21 cellular contexts compared by ENCODE assay signal in the genomic region with DNA sequence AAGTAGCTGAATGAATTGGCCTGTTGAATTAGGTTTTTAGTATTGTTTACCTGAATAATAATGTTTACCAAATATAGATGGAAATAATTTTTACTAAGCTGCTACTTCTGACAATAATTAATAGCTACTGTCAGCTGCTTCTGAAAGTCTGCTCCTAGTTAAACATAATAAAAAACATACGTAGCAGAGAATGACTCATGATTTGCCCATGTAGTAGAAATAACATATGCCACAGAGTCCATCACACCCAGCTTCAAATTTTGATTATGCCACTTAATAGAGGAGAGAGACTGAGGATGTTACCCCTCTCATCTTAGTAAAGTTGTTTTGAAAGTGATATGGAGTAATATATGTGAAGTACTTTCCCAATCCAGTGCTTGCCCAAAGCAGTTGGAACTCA. TPM values are rescaled to one million over a fixed set of nuclear protein-coding genes. Genes with fewer than 3 reads are reported as not detected.
DNase-seq lines count a peak whose midpoint lies in the region; ATAC-seq, FAIRE-seq and TF ChIP-seq lines count a peak whose summit lies in the region.
"Had no signal": no experiment of that assay in that cellular context is flagged by ENCODE, and none has a peak within 500 bp of the region (broad histone marks: within the 10 kb centered on the region; RNA-seq: fewer than 3 reads in every experiment).

No MANE protein-coding gene starts in this region.

- no peak for TF ChIP-seq RAD21 in A549 (conservative IDR thresholded peaks at IDR 0.05 in 1 of 2, IDR thresholded peaks at IDR 0.05 in 1 of 2)

- peak overlapping the region; percentile 24; the same call in 2 of the 3 replicates for H3K4me2 ChIP-seq in A549
- H3K4me2 ChIP-seq: BLaER1 had no signal

- no peak for TF ChIP-seq EP300 in A549 (IDR thresholded peaks at IDR 0.05)

- POLR2A ChIA-PET in A549 (lab: Yijun Ruan, JAX): no interaction called here

- no peak overlapping the region for H3K4me3 ChIP-seq in A549
- H3K4me3 ChIP-seq in fibroblast of villous mesenchyme (ENCODE audit: low read depth, low read length): no peak overlapping the region
- H3K4me3 ChIP-seq: BLaER1, sigmoid colon had no signal

- peaks cover 9% of the 10 kb centered on the region for H3K4me1 ChIP-seq in A549
- H3K4me1 ChIP-seq: BLaER1 had no signal

- H3K27ac ChIP-seq in A549: no peak overlapping the region
- H3K27ac ChIP-seq: BLaER1, brain microvascular endothelial cell, sigmoid colon had no signal

- no peak for TF ChIP-seq POLR2A in A549 (IDR thresholded peaks at IDR 0.05; ENCODE audit: low read length)

- H3K9me3 ChIP-seq in A549: no peaks in the 10 kb centered on the region
- H3K9me3 ChIP-seq: BLaER1, sigmoid colon had no signal

- no peak for ATAC-seq in A549
- no peak for ATAC-seq in HG03439 (IDR thresholded peaks at IDR 0.05; ENCODE audit: unreplicated experiment)
- ATAC-seq in GM18511 (IDR thresholded peaks at IDR 0.05; ENCODE audit: unreplicated experiment): no peak
- ATAC-seq: activated CD8-positive, alpha-beta T cell treated with anti-CD3 and anti-CD28 coated beads for 36 hours; effector memory CD8-positive, alpha-beta T cell; left ventricle myocardium superior had no signal

- FAIRE-seq in A549 (lab: Jason Lieb, UNC): no peak
- FAIRE-seq: colon had no signal

- CTCF ChIA-PET in A549 (lab: Yijun Ruan, JAX): interaction anchor here (1.1 kb wide), 1 partner anchor 221 kb away, joined by 3 read pairs; no protein-coding TSS in a partner anchor

- DNase-seq in A549 (ENCODE audit: low read depth in 1 of 2, low spot score in 1 of 2) (no peak), HCEC 1CT (peak; percentile 53), RPMI7951 (ENCODE audit: low read depth) (peak; percentile 25), fibroblast of villous mesenchyme (ENCODE audit: low read depth) (peak; percentile 24), DMS79 (lab: John Stamatoyannopoulos, UW) (no peak)
- no peak for DNase-seq in activated CD4-positive, alpha-beta T cell treated with anti-CD3 and anti-CD28 coated beads, Interleukin-2, amount 50 U/mL, for 1 hour
- DNase-seq: activated CD8-positive, alpha-beta T cell treated with anti-CD3 and anti-CD28 coated beads for 36 hours; activated gamma-delta T cell treated with Interleukin-2 at 50 U/mL for 16 hours; activated T-cell treated with anti-CD3 and anti-CD28 coated beads for 4 hours; brain microvascular endothelial cell; Calu3; effector memory CD8-positive, alpha-beta T cell; left ventricle myocardium superior; NCI-H2171 treated with DMSO at 0.1 percent for 48 hours; NCI-H526 treated with DMSO at 0.1 percent for 48 hours; sigmoid colon; SW 1271 had no signal

- TF ChIP-seq CTCF in A549 (IDR thresholded peaks at IDR 0.05): no peak
- no peak for TF ChIP-seq CTCF in fibroblast of villous mesenchyme (IDR thresholded peaks at IDR 0.05; ENCODE audit: insufficient read depth, low read depth, low read length)

- WGBS in A549 (ENCODE audit: missing lambda C conversion rate): 5% methylated on average over 1 of the region's 1 CpG

TF ChIP-seq in A549, 52 proteins besides CTCF, POLR2A, EP300 and RAD21:
- TF ChIP-seq, protein P1, sequence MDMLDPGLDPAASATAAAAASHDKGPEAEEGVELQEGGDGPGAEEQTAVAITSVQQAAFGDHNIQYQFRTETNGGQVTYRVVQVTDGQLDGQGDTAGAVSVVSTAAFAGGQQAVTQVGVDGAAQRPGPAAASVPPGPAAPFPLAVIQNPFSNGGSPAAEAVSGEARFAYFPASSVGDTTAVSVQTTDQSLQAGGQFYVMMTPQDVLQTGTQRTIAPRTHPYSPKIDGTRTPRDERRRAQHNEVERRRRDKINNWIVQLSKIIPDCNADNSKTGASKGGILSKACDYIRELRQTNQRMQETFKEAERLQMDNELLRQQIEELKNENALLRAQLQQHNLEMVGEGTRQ (IDR thresholded peaks at IDR 0.05): no peak
- no peak for TF ChIP-seq CBX8 (IDR thresholded peaks at IDR 0.05)
- TF ChIP-seq JUN (IDR thresholded peaks at IDR 0.05): no peak
- TF ChIP-seq CHD4 (IDR thresholded peaks at IDR 0.05; ENCODE audit: borderline replicate concordance): no peak
- TF ChIP-seq FOSL2 (IDR thresholded peaks at IDR 0.05): no peak
- TF ChIP-seq FOSL2 (CRISPR knock-in tag; IDR thresholded peaks at IDR 0.05): 0 out of 2 replicates have a peak, but pooled peaks have one; percentile 40

RNA-seq across cellular contexts. Expression of a gene that starts 57.6 kb away (rescaled TPM):
- polyA plus RNA-seq in A549 (2011; rRNA removed) (30.6 and 38.5 TPM in 2 replicates), A549 (2017; fragmentation: RNase III; extraction: RNeasy Plus Mini Kit Qiagen cat#74134 plus additional on column Dnase treatment) (14.4 to 19.5 TPM (median 18.7 TPM) in 3 replicates)
- 11.5 and 15.7 TPM in 2 replicates for polyA plus RNA-seq in A549 (2012; cell fraction: cytosol; rRNA removed)
- polyA plus RNA-seq in A549 (2012; cell fraction: nucleus; rRNA removed): 4.2 and 4.5 TPM in 2 replicates
- polyA minus RNA-seq in A549 (2011; rRNA and poly(A)+ RNA removed): 26.1 and 29.9 TPM in 2 replicates
- 30.8 and 38.1 TPM in 2 replicates for total RNA-seq in RPMI7951 (2014; rRNA removed; shearing (Covaris generic))
- total RNA-seq in fibroblast of villous mesenchyme: 28.3 and 39.3 TPM in 2 replicates

Comparison
In these comparisons a context has a peak if more than half of its experiments do, and no peak if none do; other contexts are left out.
1. DNase-seq: peak in HCEC 1CT (single experiment), RPMI7951 (single experiment) and fibroblast of villous mesenchyme (single experiment); none in A549 (0 of 2), DMS79 (single experiment) and activated CD4-positive, alpha-beta T cell treated with anti-CD3 and anti-CD28 coated beads, Interleukin-2, amount 50 U/mL, for 1 hour (single experiment).